ENCODE assay signal across 15 cellular contexts in the genomic region with DNA sequence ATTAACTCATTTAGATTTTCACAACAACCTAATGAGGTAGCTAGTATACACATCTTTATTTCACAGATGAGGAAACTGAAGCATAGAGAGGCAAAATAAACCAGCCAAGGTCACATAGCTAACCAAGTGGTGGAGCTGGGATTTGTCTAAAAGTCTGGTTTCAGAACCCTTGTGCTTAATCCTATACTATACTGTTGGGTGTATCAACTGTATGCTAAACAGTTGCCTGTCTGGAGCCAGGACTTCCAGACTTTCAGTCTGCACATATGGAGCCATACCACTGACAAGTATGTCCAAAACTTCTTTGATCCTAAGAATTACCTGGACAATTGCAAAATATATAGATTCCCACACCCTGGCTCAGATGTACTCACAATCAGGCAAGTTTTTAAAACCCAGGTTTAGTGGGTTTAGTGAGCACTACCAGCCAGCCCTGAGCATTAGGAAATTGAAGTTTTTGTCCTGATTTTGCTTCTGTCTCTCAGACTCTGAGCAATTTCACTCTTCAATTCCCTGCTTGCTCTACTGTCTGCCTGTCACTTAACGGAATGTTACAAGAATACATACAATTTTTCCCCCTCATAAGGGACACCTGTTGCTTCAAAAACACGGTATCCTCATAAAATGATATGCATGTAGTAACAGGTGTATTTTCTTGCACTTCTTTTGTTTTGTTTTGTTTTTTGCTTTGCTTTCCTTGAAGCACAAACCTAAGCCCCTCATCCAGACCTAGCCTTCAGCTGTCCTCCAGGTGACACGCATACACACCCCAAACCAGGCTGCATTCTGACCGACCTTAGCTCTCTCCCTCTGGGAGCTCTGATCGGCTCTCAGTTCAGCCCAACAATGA. TPM values are rescaled to one million over a fixed set of nuclear protein-coding genes. Genes with fewer than 3 reads are reported as not detected.
A peak's percentile ranks its signal among the peaks of the same experiment; 100 is the strongest.
DNase-seq lines count a peak whose midpoint lies in the region; ATAC-seq and TF ChIP-seq lines count a peak whose summit lies in the region.
"Had no signal": no experiment of that assay in that cellular context is flagged by ENCODE, and none has a peak within 500 bp of the region (broad histone marks: within the 10 kb centered on the region; RNA-seq: fewer than 3 reads in every experiment).

No MANE protein-coding gene starts in this region.

- no peaks in the 10 kb centered on the region for H3K36me3 ChIP-seq in testis (ENCODE audit: low read depth, missing control alignments)
- H3K36me3 ChIP-seq: WERI-Rb-1 had no signal

- no peak overlapping the region for H3K27ac Mint-ChIP-seq in stimulated activated naive CD8-positive, alpha-beta T cell treated with anti-CD3 and anti-CD28 coated beads, Interleukin-15, amount 100 ng/mL, for 72 hours
- H3K27ac Mint-ChIP-seq in endothelial cell (ENCODE audit: unreplicated experiment) (peak overlapping the region; percentile 89), nephron progenitor cell (peak overlapping the region; percentile 85)
- H3K27ac Mint-ChIP-seq: activated naive CD8-positive, alpha-beta T cell treated with anti-CD3 and anti-CD28 coated beads, Interleukin-2, amount 50 U/mL, for 24 hours; natural killer cell treated with Interleukin-12 subunit alpha and Interleukin-12 subunit beta and Interleukin-15 and Interleukin-18, amount 100 ng/mL, for 72 hours had no signal

- DNase-seq in stimulated activated naive CD8-positive, alpha-beta T cell treated with anti-CD3 and anti-CD28 coated beads, Interleukin-15, amount 100 ng/mL, for 72 hours: no peak
- DNase-seq in stimulated activated naive CD8-positive, alpha-beta T cell treated with anti-CD3 and anti-CD28 coated beads, Interleukin-15, Interleukin-2, amounts not matched to agents 100 U/mL and 50 U/mL, for 24 hours: no peak
- DNase-seq in endothelial cell (ENCODE audit: low spot score): no peak
- no peak for DNase-seq in nephron progenitor cell
- DNase-seq in testis: no peak
- no peak for DNase-seq in stimulated activated CD4-positive, alpha-beta T cell treated with anti-CD3 and anti-CD28 coated beads, Interleukin-4, amount 100 ng/mL, for 4 hours
- no peak for DNase-seq in NCI-H2171 treated with DMSO at 0.1 percent for 48 hours (lab: John Stamatoyannopoulos, UW)
- DNase-seq: activated naive CD8-positive, alpha-beta T cell treated with anti-CD3 and anti-CD28 coated beads, Interleukin-2, amount 50 U/mL, for 24 hours; cortex of kidney; Karpas-422; NCI-H2107 had no signal

- intact Hi-C loops in testis (cut with DNase I; ENCODE audit: low total_unique reads): no loop called here

- no peak for TF ChIP-seq POLR2A in testis (IDR thresholded peaks at IDR 0.05)

- TF ChIP-seq CTCF in endothelial cell (IDR thresholded peaks at IDR 0.05; ENCODE audit: unreplicated experiment): no peak
- no peak for TF ChIP-seq CTCF in nephron progenitor cell (IDR thresholded peaks at IDR 0.05)
- TF ChIP-seq CTCF in testis (IDR thresholded peaks at IDR 0.05): no peak

- no peaks in the 10 kb centered on the region for H3K36me3 Mint-ChIP-seq in endothelial cell (ENCODE audit: low read depth, unreplicated experiment)
- H3K36me3 Mint-ChIP-seq in nephron progenitor cell (ENCODE audit: low read depth): peaks cover 4% of the 10 kb centered on the region
- H3K36me3 Mint-ChIP-seq: natural killer cell treated with Interleukin-12 subunit alpha and Interleukin-12 subunit beta and Interleukin-15 and Interleukin-18, amount 100 ng/mL, for 72 hours had no signal

- WGBS in testis, 2 donors: 24 to 46% methylated on average over 5 of the region's 5 CpGs

- H3K9me3 Mint-ChIP-seq in stimulated activated naive CD8-positive, alpha-beta T cell treated with anti-CD3 and anti-CD28 coated beads, Interleukin-15, amount 100 ng/mL, for 72 hours: no peaks in the 10 kb centered on the region
- H3K9me3 Mint-ChIP-seq in endothelial cell (ENCODE audit: unreplicated experiment) (no peaks in the 10 kb centered on the region), nephron progenitor cell (no peaks in the 10 kb centered on the region)
- H3K9me3 Mint-ChIP-seq: activated naive CD8-positive, alpha-beta T cell treated with anti-CD3 and anti-CD28 coated beads, Interleukin-2, amount 50 U/mL, for 24 hours; natural killer cell treated with Interleukin-12 subunit alpha and Interleukin-12 subunit beta and Interleukin-15 and Interleukin-18, amount 100 ng/mL, for 72 hours had no signal

- H3K27me3 Mint-ChIP-seq in stimulated activated naive CD8-positive, alpha-beta T cell treated with anti-CD3 and anti-CD28 coated beads, Interleukin-15, amount 100 ng/mL, for 72 hours: peaks cover 57% of the 10 kb centered on the region
- H3K27me3 Mint-ChIP-seq in endothelial cell (ENCODE audit: unreplicated experiment) (peaks cover 9% of the 10 kb centered on the region), nephron progenitor cell (ENCODE audit: low read depth, poor library complexity) (peaks cover 34% of the 10 kb centered on the region)

- H3K4me3 Mint-ChIP-seq in stimulated activated naive CD8-positive, alpha-beta T cell treated with anti-CD3 and anti-CD28 coated beads, Interleukin-15, amount 100 ng/mL, for 72 hours: peak overlapping the region; percentile 13 to 48
- H3K4me3 Mint-ChIP-seq in endothelial cell (ENCODE audit: unreplicated experiment) (peak overlapping the region; percentile 92), nephron progenitor cell (peak overlapping the region; percentile 90)
- H3K4me3 Mint-ChIP-seq: activated naive CD8-positive, alpha-beta T cell treated with anti-CD3 and anti-CD28 coated beads, Interleukin-2, amount 50 U/mL, for 24 hours; natural killer cell treated with Interleukin-12 subunit alpha and Interleukin-12 subunit beta and Interleukin-15 and Interleukin-18, amount 100 ng/mL, for 72 hours had no signal

- no peak overlapping the region for H3K27ac ChIP-seq in testis
- H3K27ac ChIP-seq: WERI-Rb-1 had no signal

- H3K4me1 Mint-ChIP-seq in stimulated activated naive CD8-positive, alpha-beta T cell treated with anti-CD3 and anti-CD28 coated beads, Interleukin-15, amount 100 ng/mL, for 72 hours: peaks cover 13% of the 10 kb centered on the region
- H3K4me1 Mint-ChIP-seq in endothelial cell (ENCODE audit: unreplicated experiment) (peaks cover 27% of the 10 kb centered on the region), nephron progenitor cell (peaks cover 65% of the 10 kb centered on the region)

- peak overlapping the region in 1 of 2 donors; percentile 6 for H3K4me3 ChIP-seq in testis

- H3K9me3 ChIP-seq in testis: no peaks in the 10 kb centered on the region

- no peak for ATAC-seq in stimulated activated naive CD8-positive, alpha-beta T cell treated with anti-CD3 and anti-CD28 coated beads, Interleukin-15, amount 100 ng/mL, for 72 hours
- ATAC-seq in stimulated activated naive CD8-positive, alpha-beta T cell treated with anti-CD3 and anti-CD28 coated beads, Interleukin-15, Interleukin-2, amounts not matched to agents 100 U/mL and 50 U/mL, for 24 hours: no peak
- ATAC-seq in GM18861 (IDR thresholded peaks at IDR 0.05; ENCODE audit: unreplicated experiment): no peak
- ATAC-seq: activated naive CD8-positive, alpha-beta T cell treated with anti-CD3 and anti-CD28 coated beads, Interleukin-2, amount 50 U/mL, for 24 hours; natural killer cell treated with Interleukin-12 subunit alpha and Interleukin-12 subunit beta and Interleukin-15 and Interleukin-18, amount 100 ng/mL, for 72 hours had no signal

- H3K27me3 ChIP-seq in testis: no peaks in the 10 kb centered on the region

- peaks cover 4% of the 10 kb centered on the region for H3K4me1 ChIP-seq in testis

RNA-seq across cellular contexts. Expression of a gene that starts 9.6 kb away (rescaled TPM):
- 38.4 TPM for total RNA-seq in endothelial cell (ENCODE audit: unreplicated experiment)
- 1 to 10 TPM; 4.1 to 5.0 TPM for total RNA-seq in testis
- polyA plus RNA-seq in testis (ENCODE audit: insufficient read depth, low read depth, low replicate concordance): 5.5 TPM

RNA-seq across cellular contexts. Expression of a gene that starts 24.6 kb away (rescaled TPM):
- total RNA-seq in endothelial cell (ENCODE audit: unreplicated experiment) (46.1 TPM), testis (10 to 100 TPM; 65.7 to 66.3 TPM)
- 81.1 TPM for polyA plus RNA-seq in testis (ENCODE audit: insufficient read depth, low read depth, low replicate concordance)

RNA-seq across cellular contexts. Expression of a gene that starts 44.1 kb away (rescaled TPM):
- total RNA-seq in endothelial cell (ENCODE audit: unreplicated experiment) (not detected), testis (not detected)
- polyA plus RNA-seq in testis (ENCODE audit: insufficient read depth, low read depth, low replicate concordance): not detected
- total RNA-seq: natural killer cell treated with Interleukin-12 subunit alpha and Interleukin-12 subunit beta and Interleukin-15 and Interleukin-18, amount 100 ng/mL, for 72 hours; SK-MEL-5 had no signal

RNA-seq across cellular contexts. Expression of a gene that starts 58.8 kb away (rescaled TPM):
- total RNA-seq in endothelial cell (ENCODE audit: unreplicated experiment) (70.8 TPM), testis (10 to 100 TPM; 64.4 to 72.6 TPM)
- polyA plus RNA-seq in testis (ENCODE audit: insufficient read depth, low read depth, low replicate concordance): 120 TPM

RNA-seq across cellular contexts. Expression of a gene that starts 59.0 kb away (rescaled TPM):
- 25.0 TPM for total RNA-seq in endothelial cell (ENCODE audit: unreplicated experiment)
- 10 to 100 TPM; 32.9 to 40.1 TPM for total RNA-seq in testis
- 36.4 TPM for polyA plus RNA-seq in testis (ENCODE audit: insufficient read depth, low read depth, low replicate concordance)

Comparison
In these comparisons a context has a peak if more than half of its experiments do, and no peak if none do; other contexts are left out.
1. H3K27ac Mint-ChIP-seq: peak in endothelial cell (single experiment) and nephron progenitor cell (single experiment); none in stimulated activated naive CD8-positive, alpha-beta T cell treated with anti-CD3 and anti-CD28 coated beads, Interleukin-15, amount 100 ng/mL, for 72 hours (0 of 2).
2. H3K4me3 Mint-ChIP-seq: peak in every context shown above with its lines; median percentile 92 in endothelial cell; 90 in nephron progenitor cell; 30 in stimulated activated naive CD8-positive, alpha-beta T cell treated with anti-CD3 and anti-CD28 coated beads, Interleukin-15, amount 100 ng/mL, for 72 hours.